ENCODE assay signal across 14 cellular contexts in genomic region chr7:151020231-151020630, GRCh38. TPM values are rescaled to one million over a fixed set of nuclear protein-coding genes. Genes with fewer than 3 reads are reported as not detected.
DNase-seq lines count a peak whose midpoint lies in the region; ATAC-seq and TF ChIP-seq lines count a peak whose summit lies in the region.
"Had no signal": no experiment of that assay in that cellular context is flagged by ENCODE, and none has a peak within 500 bp of the region (broad histone marks: within the 10 kb centered on the region; RNA-seq: fewer than 3 reads in every experiment).

No MANE protein-coding gene starts in this region.

- H3K4me3 ChIP-seq in HUES64 (ENCODE audit: low read length) (no peak overlapping the region; the same call in 1 of the 2 replicates), neuron (ENCODE audit: low read length) (peak overlapping the region; percentile 12)
- H3K4me3 ChIP-seq: right atrium auricular region had no signal

- CTCF ChIA-PET in RWPE1 (lab: Yijun Ruan, JAX), result no interaction called here

- DNase-seq in central memory CD8-positive, alpha-beta T cell (ENCODE audit: low spot score in 2 of 2), result no peak
- DNase-seq in KG1 (lab: John Stamatoyannopoulos, UW) (no peak), RWPE1 (ENCODE audit: low spot score) (no peak)
- DNase-seq: C1 segment of cervical spinal cord, cortex of kidney, DMS79, erythroblast, immature natural killer cell, NCI-H1092 treated with DMSO at 0.1 percent for 48 hours had no signal

- no peak for ATAC-seq in central memory CD8-positive, alpha-beta T cell (replicated peaks; ENCODE audit: extremely low read depth, poor library complexity, severe bottlenecking)

- POLR2A ChIA-PET in RWPE1 (lab: Yijun Ruan, JAX; ENCODE audit: low non-redundant PET), result no interaction called here

- peak overlapping the region; percentile 27 for H2AFZ ChIP-seq in neuron (ENCODE audit: low read depth, low read length)

- H3K27ac Mint-ChIP-seq in central memory CD8-positive, alpha-beta T cell (ENCODE audit: low read depth), result no peak overlapping the region

- H3K4me1 ChIP-seq in HUES64 (ENCODE audit: insufficient read depth, low read length), result peaks cover 13% of the 10 kb centered on the region
- H3K4me1 ChIP-seq in neuron (ENCODE audit: insufficient read depth, low read length), result peaks cover 18% of the 10 kb centered on the region

- H3K9ac ChIP-seq in HUES64 (ENCODE audit: low read depth, low read length), result peak overlapping the region; percentile 35; the same call in 1 of the 2 replicates
- H3K9ac ChIP-seq: KMS-11 had no signal

- H3K36me3 ChIP-seq in HUES64 (ENCODE audit: insufficient read depth, low read length), result no peaks in the 10 kb centered on the region
- H3K36me3 ChIP-seq in neuron (ENCODE audit: insufficient read depth, low read length), result no peaks in the 10 kb centered on the region
- H3K36me3 ChIP-seq: right atrium auricular region had no signal

- WGBS in HUES64, result 37% methylated on average over 6 of the region's 7 CpGs

- no peak for TF ChIP-seq CTCF in RWPE1 (conservative IDR thresholded peaks at IDR 0.05; ENCODE audit: low read depth)

- peaks cover 51% of the 10 kb centered on the region for H3K27me3 Mint-ChIP-seq in central memory CD8-positive, alpha-beta T cell

- H3K27me3 ChIP-seq in HUES64 (ENCODE audit: insufficient read depth, low read length), result peaks cover 45% of the 10 kb centered on the region
- no peaks in the 10 kb centered on the region for H3K27me3 ChIP-seq in neuron (ENCODE audit: insufficient read depth, low read length)
- H3K27me3 ChIP-seq: right atrium auricular region had no signal

- H3K9me3 ChIP-seq in HUES64 (ENCODE audit: insufficient read depth, low read depth, low read length), result no peaks in the 10 kb centered on the region
- H3K9me3 ChIP-seq in neuron (ENCODE audit: low read length), result no peaks in the 10 kb centered on the region
- H3K9me3 ChIP-seq: right atrium auricular region had no signal

- H3K36me3 Mint-ChIP-seq in central memory CD8-positive, alpha-beta T cell (ENCODE audit: insufficient read depth), result peaks cover 9% of the 10 kb centered on the region
- H3K36me3 Mint-ChIP-seq: immature natural killer cell had no signal

- no peaks in the 10 kb centered on the region for H3K9me3 Mint-ChIP-seq in central memory CD8-positive, alpha-beta T cell
- H3K9me3 Mint-ChIP-seq: immature natural killer cell had no signal

- H3K27ac ChIP-seq in HUES64 (ENCODE audit: low read depth, low read length) (no peak overlapping the region), RWPE1 (no peak overlapping the region)
- H3K27ac ChIP-seq: KMS-11, right atrium auricular region, VCaP had no signal

- H3K4me3 Mint-ChIP-seq in central memory CD8-positive, alpha-beta T cell, result peak overlapping the region; percentile 75

- H3K4me1 Mint-ChIP-seq in central memory CD8-positive, alpha-beta T cell, result peaks cover 30% of the 10 kb centered on the region

RNA-seq across cellular contexts. Expression of gene ATG9B, which starts 4.1 kb away (rescaled TPM):
- 1.9 TPM for polyA plus RNA-seq in HUES64 (2013, experiment 1 of 2)
- polyA plus RNA-seq in HUES64 (2013, experiment 2 of 2), result 3.7 TPM

RNA-seq across cellular contexts. Expression of gene ABCB8, which starts 8.0 kb away (rescaled TPM):
- polyA plus RNA-seq in HUES64 (2013, experiment 1 of 2), result 14.4 TPM
- polyA plus RNA-seq in HUES64 (2013, experiment 2 of 2), result 14.5 TPM

RNA-seq across cellular contexts. Expression of gene ASIC3, which starts 28.1 kb away (rescaled TPM):
- polyA plus RNA-seq in HUES64 (2013, experiment 1 of 2), result 0.75 TPM
- polyA plus RNA-seq in HUES64 (2013, experiment 2 of 2), result 1.0 TPM
- polyA plus RNA-seq: immature natural killer cell had no signal

RNA-seq across cellular contexts. Expression of gene NOS3, which starts 29.4 kb away (rescaled TPM):
- polyA plus RNA-seq in HUES64 (2013, experiment 1 of 2), result 6.1 TPM
- 9.2 TPM for polyA plus RNA-seq in HUES64 (2013, experiment 2 of 2)

RNA-seq across cellular contexts. Expression of gene CDK5, which starts 37.5 kb away (rescaled TPM):
- polyA plus RNA-seq in HUES64 (2013, experiment 1 of 2), result 17.2 TPM
- polyA plus RNA-seq in HUES64 (2013, experiment 2 of 2), result 18.1 TPM
